In the genomic region with DNA sequence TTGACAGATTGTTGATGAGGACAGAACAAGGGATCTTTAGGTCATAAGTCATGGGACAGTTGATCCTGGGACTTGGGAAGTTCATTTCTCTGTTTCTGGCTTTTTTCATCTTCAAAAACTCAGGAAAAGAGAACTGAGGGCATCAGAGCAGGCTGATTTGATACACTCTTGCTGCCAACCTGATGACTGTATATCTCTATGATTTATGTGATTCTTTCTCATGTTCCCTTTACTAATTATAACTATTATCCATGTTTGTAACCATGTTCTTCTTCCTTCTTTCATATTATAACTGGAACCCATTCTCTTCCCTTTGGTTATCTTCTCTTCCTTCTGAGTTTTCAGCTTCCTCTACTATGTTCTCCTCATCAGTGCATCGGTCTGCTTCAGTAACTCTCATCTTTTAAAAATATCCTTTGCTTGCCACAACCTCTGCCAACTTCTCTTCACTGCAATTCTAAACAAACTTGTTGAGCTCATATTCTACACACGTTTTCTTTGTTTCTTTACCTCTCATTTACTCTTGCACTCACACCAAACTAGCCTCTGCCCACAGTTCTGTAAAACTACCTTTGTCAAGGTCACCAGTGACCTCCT, we compare ENCODE assay signal across 13 cellular contexts.
"Had no signal": no experiment of that assay in that cellular context is flagged by ENCODE, and none has a peak within 500 bp of the region (broad histone marks: within the 10 kb centered on the region; RNA-seq: fewer than 3 reads in every experiment).

No MANE protein-coding gene starts in this region.

- H3K27ac Mint-ChIP-seq: activated CD8-positive, alpha-beta T cell treated with anti-CD3 and anti-CD28 coated beads for 36 hours; nephron progenitor cell had no signal

- H3K4me3 Mint-ChIP-seq: activated CD8-positive, alpha-beta T cell treated with anti-CD3 and anti-CD28 coated beads for 36 hours; nephron progenitor cell had no signal

- DNase-seq: activated CD8-positive, alpha-beta memory T cell treated with anti-CD3 and anti-CD28 coated beads, Interleukin-2, amount 50 U/mL, for 4 hours; activated CD8-positive, alpha-beta T cell treated with anti-CD3 and anti-CD28 coated beads for 36 hours; activated naive CD4-positive, alpha-beta T cell; esophagus squamous epithelium; foreskin fibroblast; head of caudate nucleus; left colon; mammary epithelial cell; nephron progenitor cell; ovary; stimulated activated CD4-positive, alpha-beta T cell treated with anti-CD3 and anti-CD28 coated beads, Interleukin-4, amount 100 ng/mL, for 1 hour; stimulated activated CD8-positive, alpha-beta memory T cell treated with anti-CD3 and anti-CD28 coated beads, Interleukin-4, amount 100 ng/mL, for 48 hours; T1000 had no signal

- ATAC-seq: activated CD8-positive, alpha-beta T cell treated with anti-CD3 and anti-CD28 coated beads for 36 hours; left colon had no signal
